34 cellular contexts compared by ENCODE assay signal in genomic region chr5:138996120-138996519, GRCh38.
"Had no signal": no experiment of that assay in that cellular context is flagged by ENCODE, and none has a peak within 500 bp of the region (broad histone marks: within the 10 kb centered on the region; RNA-seq: fewer than 3 reads in every experiment).

No MANE protein-coding gene starts in this region.

- H3K4me3 ChIP-seq: MG63 had no signal

- DNase-seq: Karpas-422, Kasumi-1, MG63, MM.1S, MV-4-11, NCI-H1048, NCI-H1092, NCI-H1092 treated with DMSO at 0.1 percent for 48 hours, NCI-H1105, NCI-H1105 treated with DMSO at 0.1 percent for 48 hours, NCI-H1417, NCI-H1417 treated with DMSO at 0.1 percent for 48 hours, NCI-H1436, NCI-H1436 treated with DMSO at 0.1 percent for 48 hours, NCI-H146, NCI-H1694, NCI-H1694 treated with DMSO at 0.1 percent for 48 hours, NCI-H187, NCI-H187 treated with DMSO at 0.1 percent for 48 hours, NCI-H1930, NCI-H2029, NCI-H2029 treated with DMSO at 0.1 percent for 48 hours, NCI-H2081, NCI-H2081 treated with DMSO at 0.1 percent for 48 hours, NCI-H2107, NCI-H2171, NCI-H2171 treated with DMSO at 0.1 percent for 48 hours, NCI-H2227 treated with DMSO at 0.1 percent for 48 hours, NCI-H226, NCI-H446, NCI-H446 treated with DMSO at 0.1 percent for 48 hours, NCI-H510A, NCI-H510A treated with DMSO at 0.1 percent for 48 hours, NCI-H524 had no signal
